Comparison of ENCODE assay signal across 22 cellular contexts in genomic region chr4:77715414-77716290, GRCh38.
A peak's percentile ranks its signal among the peaks of the same experiment; 100 is the strongest.
DNase-seq lines count a peak whose midpoint lies in the region; ATAC-seq, FAIRE-seq and TF ChIP-seq lines count a peak whose summit lies in the region.
"Had no signal": no experiment of that assay in that cellular context is flagged by ENCODE, and none has a peak within 500 bp of the region (broad histone marks: within the 10 kb centered on the region; RNA-seq: fewer than 3 reads in every experiment).

No MANE protein-coding gene starts in this region.

- WGBS in GM12878 (ENCODE audit: insufficient coverage, insufficient replicate concordance, low lambda C conversion rate, missing lambda C conversion rate) = 69% methylated on average over 3 of the region's 3 CpGs

- no peak overlapping the region for H3K4me2 ChIP-seq in GM12878 (ENCODE audit: control insufficient read depth, insufficient read depth)

- no peaks in the 10 kb centered on the region for H3K4me1 ChIP-seq in GM12878 (ENCODE audit: control insufficient read depth, insufficient read depth, low read length)
- H3K4me1 ChIP-seq: ascending aorta, gastroesophageal sphincter, left ventricle myocardium inferior, SJCRH30, tibial artery had no signal

- H3K79me2 ChIP-seq in GM12878 (ENCODE audit: control insufficient read depth, insufficient read depth, low read length) = no peaks in the 10 kb centered on the region

- H3K4me1 Mint-ChIP-seq in activated T-cell treated with anti-CD3 and anti-CD28 coated beads, Interleukin-2, amount 50 U/mL, for 24 hours (ENCODE audit: low read depth) = peaks cover 40% of the 10 kb centered on the region
- H3K4me1 Mint-ChIP-seq in activated CD4-positive, alpha-beta memory T cell treated with anti-CD3 and anti-CD28 coated beads, Interleukin-2, amount 10 ng/mL, durations not matched to agents 7 days and 5 days = peaks cover 28% of the 10 kb centered on the region
- H3K4me1 Mint-ChIP-seq in stimulated activated naive CD8-positive, alpha-beta T cell treated with anti-CD3 and anti-CD28 coated beads, Interleukin-15, Interleukin-2, amounts not matched to agents 100 ng/mL and 50 ng/mL, for 24 hours (ENCODE audit: low read depth) = peaks cover 50% of the 10 kb centered on the region

- H3K27me3 ChIP-seq in GM12878 (replicated peaks in 1 of 2; ENCODE audit: control insufficient read depth in 2 of 2, insufficient read depth in 2 of 2, low read length in 1 of 2) = no peaks in the 10 kb centered on the region
- H3K27me3 ChIP-seq: ascending aorta, gastroesophageal sphincter, SJCRH30, tibial artery had no signal

- H3K36me3 Mint-ChIP-seq in activated T-cell treated with anti-CD3 and anti-CD28 coated beads, Interleukin-2, amount 50 U/mL, for 24 hours (ENCODE audit: low read depth) = peaks cover 66% of the 10 kb centered on the region
- H3K36me3 Mint-ChIP-seq in activated CD4-positive, alpha-beta memory T cell treated with anti-CD3 and anti-CD28 coated beads, Interleukin-2, amount 10 ng/mL, durations not matched to agents 7 days and 5 days (ENCODE audit: low read depth) = peaks cover 60% of the 10 kb centered on the region
- H3K36me3 Mint-ChIP-seq in stimulated activated naive CD8-positive, alpha-beta T cell treated with anti-CD3 and anti-CD28 coated beads, Interleukin-15, Interleukin-2, amounts not matched to agents 100 ng/mL and 50 ng/mL, for 24 hours (ENCODE audit: low read depth) = peaks cover 63% of the 10 kb centered on the region

- no peak overlapping the region for H3K27ac ChIP-seq in GM12878 (ENCODE audit: control insufficient read depth, insufficient read depth)
- H3K27ac ChIP-seq: ascending aorta, gastroesophageal sphincter, GM23248, left ventricle myocardium inferior, SJCRH30, tibial artery had no signal

- no peaks in the 10 kb centered on the region for H3K27me3 Mint-ChIP-seq in activated T-cell treated with anti-CD3 and anti-CD28 coated beads, Interleukin-2, amount 50 U/mL, for 24 hours
- H3K27me3 Mint-ChIP-seq in activated CD4-positive, alpha-beta memory T cell treated with anti-CD3 and anti-CD28 coated beads, Interleukin-2, amount 10 ng/mL, durations not matched to agents 7 days and 5 days = no peaks in the 10 kb centered on the region
- H3K27me3 Mint-ChIP-seq in stimulated activated naive CD8-positive, alpha-beta T cell treated with anti-CD3 and anti-CD28 coated beads, Interleukin-15, Interleukin-2, amounts not matched to agents 100 ng/mL and 50 ng/mL, for 24 hours = no peaks in the 10 kb centered on the region

- no TSS peak for BruUV-seq in GM12878 (replicated peaks; lab: Mats Ljungman, UMichigan)

- intact Hi-C loops in GM12878 (cut with micrococcal nuclease; ENCODE audit: unreplicated experiment) (no loop called here), left cardiac atrium (cut with DNase I) (no loop called here)

- TF ChIP-seq POLR2A in GM12878 (IDR thresholded peaks at IDR 0.05; ENCODE audit: low read depth, low read length) = no peak
- no peak for TF ChIP-seq POLR2A in erythroblast (IDR thresholded peaks at IDR 0.05; ENCODE audit: low read length)

- POLR2A ChIA-PET in activated CD4-positive, alpha-beta memory T cell treated with anti-CD3 and anti-CD28 coated beads, Interleukin-2, amount 10 ng/mL, durations not matched to agents 7 days and 5 days (lab: Charles Lee) = interaction anchor here (1.1 to 2.1 kb wide), 3 partner anchors 102 to 147 kb away, joined by 3 to 11 read pairs (median 4); partner anchors contain the start of gene MRPL1
- POLR2A ChIA-PET in GM12878 (lab: Charles Lee) = no interaction called here

- DNase-seq in activated T-cell treated with anti-CD3 and anti-CD28 coated beads, Interleukin-2, amount 50 U/mL, for 24 hours = no peak
- no peak for DNase-seq in activated T-cell treated with anti-CD3 and anti-CD28 coated beads, Interleukin-2, amount 50 U/mL, for 1 hour
- DNase-seq in activated CD4-positive, alpha-beta memory T cell treated with anti-CD3 and anti-CD28 coated beads, Interleukin-2, amount 10 ng/mL, durations not matched to agents 7 days and 5 days = no peak
- DNase-seq in GM12878 (ENCODE audit: low read depth, low spot score) (no peak), left cardiac atrium (no peak), erythroblast (lab: John Stamatoyannopoulos, UW) (no peak), NCI-H1105 treated with DMSO at 0.1 percent for 48 hours (lab: John Stamatoyannopoulos, UW) (no peak)
- DNase-seq: activated CD4-positive, CD25-positive, alpha-beta regulatory T cell treated with anti-CD3 and anti-CD28 coated beads, Interleukin-2, amount 50 U/mL, for 72 hours; activated gamma-delta T cell; caudate nucleus; DMS153; GM23248; hypothalamus; left ventricle myocardium inferior; NCI-H1436; NCI-H774; occipital lobe; SJCRH30; tibial artery had no signal

- peak overlapping the region; percentile 85 for H3K27ac Mint-ChIP-seq in activated T-cell treated with anti-CD3 and anti-CD28 coated beads, Interleukin-2, amount 50 U/mL, for 24 hours
- H3K27ac Mint-ChIP-seq in activated CD4-positive, alpha-beta memory T cell treated with anti-CD3 and anti-CD28 coated beads, Interleukin-2, amount 10 ng/mL, durations not matched to agents 7 days and 5 days = peak overlapping the region; percentile 54
- H3K27ac Mint-ChIP-seq in stimulated activated naive CD8-positive, alpha-beta T cell treated with anti-CD3 and anti-CD28 coated beads, Interleukin-15, Interleukin-2, amounts not matched to agents 100 ng/mL and 50 ng/mL, for 24 hours = peak overlapping the region; percentile 86

- FAIRE-seq in GM12878 (lab: Jason Lieb, UNC) = no peak

- H3K9ac ChIP-seq in GM12878 (ENCODE audit: control insufficient read depth, insufficient read depth, low read length) = no peak overlapping the region
- H3K9ac ChIP-seq: GM23248 had no signal

- in situ Hi-C loops in GM12878 (cut with MboI) = no loop called here

- no peak overlapping the region for H2AFZ ChIP-seq in GM12878 (ENCODE audit: control insufficient read depth, low read depth, low read length)
- H2AFZ ChIP-seq: GM23248 had no signal

- CTCF ChIA-PET in activated CD4-positive, alpha-beta memory T cell treated with anti-CD3 and anti-CD28 coated beads, Interleukin-2, amount 10 ng/mL, durations not matched to agents 7 days and 5 days (lab: Charles Lee) = interaction anchor here (1.4 kb wide), 1 partner anchor 17 kb away, joined by 3 read pairs; no protein-coding TSS in a partner anchor
- CTCF ChIA-PET in GM12878 (lab: Yijun Ruan, JAX) = no interaction called here

- SMC1A ChIA-PET in GM12878 (lab: Charles Lee; ENCODE audit: uncharacterized antibody, unreplicated experiment) = interaction anchor here (1.2 kb wide), 1 partner anchor 13 kb away, joined by 4 read pairs; no protein-coding TSS in a partner anchor

- TF ChIP-seq CTCF in GM12878 (IDR thresholded peaks at IDR 0.05 in 2 of 3, conservative IDR thresholded peaks at IDR 0.05 in 1 of 3; ENCODE audit: control insufficient read depth in 2 of 3, extremely low read depth in 1 of 3, insufficient read depth in 1 of 3, low read depth in 3 of 3, low read length in 3 of 3) = no peak

- H4K20me1 ChIP-seq in GM12878 (ENCODE audit: control insufficient read depth, insufficient read depth) = no peaks in the 10 kb centered on the region

- H3K4me3 Mint-ChIP-seq in activated T-cell treated with anti-CD3 and anti-CD28 coated beads, Interleukin-2, amount 50 U/mL, for 24 hours = no peak overlapping the region
- no peak overlapping the region for H3K4me3 Mint-ChIP-seq in activated CD4-positive, alpha-beta memory T cell treated with anti-CD3 and anti-CD28 coated beads, Interleukin-2, amount 10 ng/mL, durations not matched to agents 7 days and 5 days
- H3K4me3 Mint-ChIP-seq in stimulated activated naive CD8-positive, alpha-beta T cell treated with anti-CD3 and anti-CD28 coated beads, Interleukin-15, Interleukin-2, amounts not matched to agents 100 ng/mL and 50 ng/mL, for 24 hours = peak overlapping the region; percentile 33

- no peak for TF ChIP-seq RAD21 in GM12878 (IDR thresholded peaks at IDR 0.05; ENCODE audit: insufficient read depth, low read depth, low read length)

- RAD21 ChIA-PET in GM12878 (lab: Charles Lee; ENCODE audit: unreplicated experiment) = no interaction called here

- TF ChIP-seq EP300 in GM12878 (IDR thresholded peaks at IDR 0.05; ENCODE audit: borderline replicate concordance in 1 of 2, control insufficient read depth in 1 of 2, low read depth in 2 of 2, low read length in 2 of 2) = no peak

- ATAC-seq in GM12878 (no peak), left cardiac atrium (no peak)
- ATAC-seq: gastroesophageal sphincter had no signal

- H3K9me3 Mint-ChIP-seq in activated T-cell treated with anti-CD3 and anti-CD28 coated beads, Interleukin-2, amount 50 U/mL, for 24 hours = no peaks in the 10 kb centered on the region
- no peaks in the 10 kb centered on the region for H3K9me3 Mint-ChIP-seq in activated CD4-positive, alpha-beta memory T cell treated with anti-CD3 and anti-CD28 coated beads, Interleukin-2, amount 10 ng/mL, durations not matched to agents 7 days and 5 days
- H3K9me3 Mint-ChIP-seq in stimulated activated naive CD8-positive, alpha-beta T cell treated with anti-CD3 and anti-CD28 coated beads, Interleukin-15, Interleukin-2, amounts not matched to agents 100 ng/mL and 50 ng/mL, for 24 hours = no peaks in the 10 kb centered on the region

- no peak overlapping the region for H3K4me3 ChIP-seq in GM12878
- H3K4me3 ChIP-seq: ascending aorta, gastroesophageal sphincter, GM23248, left ventricle myocardium inferior, SJCRH30, tibial artery had no signal

- H3K9me3 ChIP-seq in GM12878 (replicated peaks; ENCODE audit: control insufficient read depth, insufficient read depth, low read length) = no peaks in the 10 kb centered on the region
- H3K9me3 ChIP-seq: ascending aorta, gastroesophageal sphincter, left ventricle myocardium inferior, SJCRH30, tibial artery had no signal

- no peaks in the 10 kb centered on the region for H3K36me3 ChIP-seq in GM12878 (ENCODE audit: control insufficient read depth in 2 of 2, insufficient read depth in 2 of 2, low read length in 1 of 2)

TF ChIP-seq in GM12878, 131 proteins besides CTCF, POLR2A, EP300 and RAD21:
- TF ChIP-seq JUNB (IDR thresholded peaks at IDR 0.05) (peak; percentile 73), SMARCA5 (IDR thresholded peaks at IDR 0.05) (no peak)
